In genomic region chr17:59678946-59679345, GRCh38 we compare ENCODE assay signal across 11 cellular contexts. TPM values are rescaled to one million over a fixed set of nuclear protein-coding genes. Genes with fewer than 3 reads are reported as not detected.
DNase-seq lines count a peak whose midpoint lies in the region; ATAC-seq and TF ChIP-seq lines count a peak whose summit lies in the region.
"Had no signal": no experiment of that assay in that cellular context is flagged by ENCODE, and none has a peak within 500 bp of the region (broad histone marks: within the 10 kb centered on the region; RNA-seq: fewer than 3 reads in every experiment).

No MANE protein-coding gene starts in this region.

- no peaks in the 10 kb centered on the region for H3K27me3 Mint-ChIP-seq in CD8-positive, alpha-beta T cell (ENCODE audit: low read depth)
- H3K27me3 Mint-ChIP-seq in endodermal cell (ENCODE audit: insufficient read depth), result no peaks in the 10 kb centered on the region
- no peaks in the 10 kb centered on the region for H3K27me3 Mint-ChIP-seq in immature natural killer cell (ENCODE audit: low read depth in 3 of 3)
- H3K27me3 Mint-ChIP-seq: IgD-negative memory B cell had no signal

- no peaks in the 10 kb centered on the region for H3K9me3 ChIP-seq in CD8-positive, alpha-beta T cell (ENCODE audit: low read length)
- H3K9me3 ChIP-seq in IMR-90 (ENCODE audit: control insufficient read depth, insufficient read depth, low read length) (no peaks in the 10 kb centered on the region), endodermal cell (ENCODE audit: control insufficient read depth, low read length) (no peaks in the 10 kb centered on the region), smooth muscle cell (replicated peaks; ENCODE audit: low read depth) (no peaks in the 10 kb centered on the region)

- no peak overlapping the region for H3K56ac ChIP-seq in IMR-90 (ENCODE audit: extremely low read depth, insufficient read depth, low read length)

- H2BK15ac ChIP-seq in IMR-90 (ENCODE audit: low read depth, low read length), result no peak overlapping the region

- peaks cover 52% of the 10 kb centered on the region for H3K79me2 ChIP-seq in smooth muscle cell (ENCODE audit: low read depth)

- H4K20me1 ChIP-seq in IMR-90 (ENCODE audit: insufficient read depth, low read length), result no peaks in the 10 kb centered on the region; the same call in 1 of the 2 replicates
- peaks cover 63% of the 10 kb centered on the region for H4K20me1 ChIP-seq in smooth muscle cell (ENCODE audit: low read depth)

- POLR2A ChIA-PET in CD8-positive, alpha-beta T cell (lab: Charles Lee), result no interaction called here
- POLR2A ChIA-PET in IMR-90 (lab: Charles Lee; ENCODE audit: unreplicated experiment), result no interaction called here

- DNase-seq in CD8-positive, alpha-beta T cell, result no peak
- DNase-seq in IMR-90 (no peak), endodermal cell (no peak), smooth muscle cell (lab: John Stamatoyannopoulos, UW; ENCODE audit: unreplicated experiment) (no peak), immature natural killer cell (no peak), GM20000 (ENCODE audit: low spot score) (no peak)
- DNase-seq: DMS53, GF-D8 had no signal

- H3K27ac ChIP-seq in CD8-positive, alpha-beta T cell (ENCODE audit: low read depth, low read length), result no peak overlapping the region
- no peak overlapping the region for H3K27ac ChIP-seq in IMR-90 (ENCODE audit: insufficient read depth, low read length)
- no peak overlapping the region for H3K27ac ChIP-seq in endodermal cell (ENCODE audit: low read depth, low read length)
- peak overlapping the region; percentile 28 for H3K27ac ChIP-seq in smooth muscle cell (ENCODE audit: low read depth)

- H3K14ac ChIP-seq in IMR-90 (replicated peaks; ENCODE audit: low read depth, low read length), result no peak overlapping the region

- BruUV-seq in IMR-90 (replicated peaks; lab: Mats Ljungman, UMichigan), result no TSS peak

- dilution Hi-C loops in IMR-90 (cut with HindIII; ENCODE audit: low sequenced_read_pairs, unreplicated experiment), result no loop called here

- H3K18ac ChIP-seq in IMR-90 (ENCODE audit: low read depth, low read length), result no peak overlapping the region

- no CpG with 5 or more reads among the region's 2 CpGs for WGBS in IMR-90 (ENCODE audit: extremely low coverage in 2 of 2, insufficient read length in 1 of 2), 2 experiments
- WGBS in endodermal cell (ENCODE audit: insufficient coverage in 1 of 2, insufficient read length in 1 of 2), 2 experiments, result 20 to 71% methylated on average over 1 to 2 of the region's 2 CpGs
- WGBS in smooth muscle cell (ENCODE audit: low lambda C conversion rate), result 70% methylated on average over 2 of the region's 2 CpGs

- H2AK5ac ChIP-seq in IMR-90 (ENCODE audit: low read depth, low read length), result no peak overlapping the region

- H3K36me3 ChIP-seq in CD8-positive, alpha-beta T cell (ENCODE audit: insufficient read depth, low read length), result peaks cover 67% of the 10 kb centered on the region
- H3K36me3 ChIP-seq in IMR-90 (ENCODE audit: control insufficient read depth, insufficient read depth, low read length) (peaks cover 58% of the 10 kb centered on the region), endodermal cell (ENCODE audit: control insufficient read depth, insufficient read depth, low read length) (peaks cover 100% of the 10 kb centered on the region), smooth muscle cell (ENCODE audit: low read depth) (peaks cover 57% of the 10 kb centered on the region)

- peaks cover 3% of the 10 kb centered on the region; the same call in 1 of the 2 replicates for H3K9me1 ChIP-seq in IMR-90 (ENCODE audit: insufficient read depth, low read length)

- H3K79me1 ChIP-seq in IMR-90 (ENCODE audit: low read depth in 1 of 2, low read length in 2 of 2), result peaks cover 27 to 64% of the 10 kb centered on the region in 2 experiments

- H3K4me3 ChIP-seq in CD8-positive, alpha-beta T cell (ENCODE audit: low read depth, low read length), result no peak overlapping the region
- H3K4me3 ChIP-seq in IMR-90 (ENCODE audit: insufficient read depth, low read depth, low read length) (no peak overlapping the region), endodermal cell (ENCODE audit: low read length) (no peak overlapping the region), smooth muscle cell (no peak overlapping the region)

- no peaks in the 10 kb centered on the region for H3K27me3 ChIP-seq in CD8-positive, alpha-beta T cell (ENCODE audit: insufficient read depth, low read length)
- no peaks in the 10 kb centered on the region for H3K27me3 ChIP-seq in IMR-90 (ENCODE audit: control insufficient read depth, insufficient read depth, low read length)
- H3K27me3 ChIP-seq in endodermal cell (ENCODE audit: control insufficient read depth, insufficient read depth, low read length, poor library complexity, severe bottlenecking), result no peaks in the 10 kb centered on the region
- no peaks in the 10 kb centered on the region for H3K27me3 ChIP-seq in smooth muscle cell (ENCODE audit: low read depth)

- CTCF ChIA-PET in CD8-positive, alpha-beta T cell (lab: Charles Lee), result interaction anchor here (1.1 kb wide), 1 partner anchor 23 kb away, joined by 3 read pairs; no protein-coding TSS in a partner anchor
- CTCF ChIA-PET in IMR-90 (lab: Yijun Ruan, JAX), result no interaction called here

- ATAC-seq in CD8-positive, alpha-beta T cell, result no peak
- ATAC-seq in IMR-90 (ENCODE audit: low read depth), result no peak
- no peak for ATAC-seq in HG03469 (IDR thresholded peaks at IDR 0.05; ENCODE audit: unreplicated experiment)
- ATAC-seq: HCT116 had no signal

- no peak overlapping the region for H2AK9ac ChIP-seq in IMR-90 (replicated peaks; ENCODE audit: low read depth, low read length, poor library complexity)

- no peak overlapping the region for H3K4me2 ChIP-seq in IMR-90 (ENCODE audit: low read depth, low read length)
- H3K4me2 ChIP-seq in smooth muscle cell, result no peak overlapping the region

- no peak overlapping the region for H3K4me3 Mint-ChIP-seq in CD8-positive, alpha-beta T cell
- H3K4me3 Mint-ChIP-seq in endodermal cell (no peak overlapping the region), immature natural killer cell (no peak overlapping the region)
- H3K4me3 Mint-ChIP-seq: IgD-negative memory B cell had no signal

- peaks cover 30% of the 10 kb centered on the region for H3F3A ChIP-seq in smooth muscle cell (ENCODE audit: low read depth)

- intact Hi-C loops in CD8-positive, alpha-beta T cell (cut with DNase I, micrococcal nuclease), result no loop called here
- intact Hi-C loops in IMR-90 (cut with micrococcal nuclease), result no loop called here

- H3K9ac ChIP-seq in IMR-90 (ENCODE audit: low read depth, low read length) (no peak overlapping the region), endodermal cell (ENCODE audit: extremely low read depth, low read length, poor library complexity, severe bottlenecking) (no peak overlapping the region), smooth muscle cell (ENCODE audit: low read depth) (no peak overlapping the region)

- H2AFZ ChIP-seq in IMR-90 (replicated peaks; ENCODE audit: low read length, poor library complexity), result no peak overlapping the region
- no peak overlapping the region for H2AFZ ChIP-seq in smooth muscle cell (ENCODE audit: low read depth)

- H4K91ac ChIP-seq in IMR-90 (ENCODE audit: insufficient read depth, low read depth, low read length), result no peak overlapping the region

- TF ChIP-seq POLR2A in IMR-90 (IDR thresholded peaks at IDR 0.05; ENCODE audit: low read depth, low read length), result no peak

- H3K4me1 Mint-ChIP-seq in CD8-positive, alpha-beta T cell (ENCODE audit: low read depth), result no peaks in the 10 kb centered on the region
- H3K4me1 Mint-ChIP-seq in endodermal cell, result no peaks in the 10 kb centered on the region
- no peaks in the 10 kb centered on the region for H3K4me1 Mint-ChIP-seq in immature natural killer cell

- H2BK20ac ChIP-seq in IMR-90 (ENCODE audit: low read depth, low read length), result no peak overlapping the region

- peak overlapping the region; percentile 47 for H2BK5ac ChIP-seq in IMR-90 (ENCODE audit: low read depth, low read length, poor library complexity, severe bottlenecking)

- H3K27ac Mint-ChIP-seq in CD8-positive, alpha-beta T cell, result peak overlapping the region; percentile 27
- peak overlapping the region; percentile 44 for H3K27ac Mint-ChIP-seq in endodermal cell
- H3K27ac Mint-ChIP-seq in immature natural killer cell, result no peak overlapping the region

- peaks cover 84% of the 10 kb centered on the region for H3K36me3 Mint-ChIP-seq in CD8-positive, alpha-beta T cell
- H3K36me3 Mint-ChIP-seq in endodermal cell (ENCODE audit: low read depth) (peaks cover 82% of the 10 kb centered on the region), immature natural killer cell (peaks cover 14 to 51% (median 34%) of the 10 kb centered on the region in 3 donors)

- no peak overlapping the region; the same call in 1 of the 2 replicates for H3K4ac ChIP-seq in IMR-90 (ENCODE audit: low read depth, low read length)

- no peak overlapping the region for H3K23ac ChIP-seq in IMR-90 (ENCODE audit: low read depth, low read length)

- TF ChIP-seq CTCF in CD8-positive, alpha-beta T cell (IDR thresholded peaks at IDR 0.05), result no peak
- TF ChIP-seq CTCF in IMR-90 (conservative IDR thresholded peaks at IDR 0.05; ENCODE audit: low read depth, low read length) (no peak), endodermal cell (conservative IDR thresholded peaks at IDR 0.05) (no peak), smooth muscle cell (IDR thresholded peaks at IDR 0.05; ENCODE audit: borderline replicate concordance, insufficient read depth, poor library complexity, severe bottlenecking) (no peak), GM20000 (IDR thresholded peaks at IDR 0.05; ENCODE audit: extremely low read depth, missing control alignments) (no peak)

- H3K9me3 Mint-ChIP-seq in CD8-positive, alpha-beta T cell, result no peaks in the 10 kb centered on the region
- H3K9me3 Mint-ChIP-seq in endodermal cell, result no peaks in the 10 kb centered on the region
- H3K9me3 Mint-ChIP-seq in immature natural killer cell, result no peaks in the 10 kb centered on the region
- H3K9me3 Mint-ChIP-seq: IgD-negative memory B cell had no signal

- no peak overlapping the region for H2BK120ac ChIP-seq in IMR-90 (ENCODE audit: low read depth, low read length)

- H3K4me1 ChIP-seq in CD8-positive, alpha-beta T cell (ENCODE audit: insufficient read depth, low read length), result no peaks in the 10 kb centered on the region
- H3K4me1 ChIP-seq in IMR-90 (ENCODE audit: control insufficient read depth, insufficient read depth, low read length), result peaks cover 7% of the 10 kb centered on the region
- H3K4me1 ChIP-seq in endodermal cell (ENCODE audit: control insufficient read depth, insufficient read depth, low read length), result no peaks in the 10 kb centered on the region
- no peaks in the 10 kb centered on the region for H3K4me1 ChIP-seq in smooth muscle cell (ENCODE audit: low read depth)

- in situ Hi-C loops in IMR-90 (cut with MboI; ENCODE audit: low sequenced_read_pairs), result loop anchor here (5.0 kb wide), 1 partner anchor 52 kb away; no protein-coding TSS in a partner anchor

- H4K8ac ChIP-seq in IMR-90 (ENCODE audit: low read depth in 2 of 2, low read length in 2 of 2), result no peak overlapping the region

- TF ChIP-seq RAD21 in IMR-90 (IDR thresholded peaks at IDR 0.05; ENCODE audit: low read length), result no peak

- H4K5ac ChIP-seq in IMR-90 (ENCODE audit: low read depth, low read length), result no peak overlapping the region

RNA-seq across cellular contexts. Expression of gene PTRH2, which starts 28.3 kb away (rescaled TPM):
- total RNA-seq in CD8-positive, alpha-beta T cell, result 1 to 10 TPM; 6.1 to 7.6 TPM
- 24.9 and 41.7 TPM in 2 replicates for total RNA-seq in IMR-90 (2012; rRNA removed)
- polyA plus RNA-seq in IMR-90 (2012; rRNA removed), result 45.7 and 49.7 TPM in 2 replicates
- 16.5 and 31.5 TPM in 2 replicates for polyA plus RNA-seq in IMR-90 (2012; cell fraction: cytosol; rRNA removed)
- polyA plus RNA-seq in IMR-90 (2012; cell fraction: nucleus; rRNA removed; ENCODE audit: low replicate concordance), result 4.6 and 33.1 TPM in 2 replicates
- total RNA-seq in endodermal cell, result 10 to 100 TPM; 21.6 to 23.6 TPM
- 27.0 TPM for polyA plus RNA-seq in endodermal cell (2013, experiment 1 of 2)
- 21.5 TPM for polyA plus RNA-seq in endodermal cell (2013, experiment 2 of 2)
- total RNA-seq in smooth muscle cell, result 11.4 and 28.2 TPM in 2 replicates
- polyA plus RNA-seq in smooth muscle cell, result 26.2 and 27.5 TPM in 2 replicates
- polyA plus RNA-seq in immature natural killer cell, result 10 to 100 TPM in 2 of 3 donors, 1 to 10 TPM in 1; 6.0 to 20.7 (median 13.5) TPM

RNA-seq across cellular contexts. Expression of gene VMP1, which starts 28.5 kb away (rescaled TPM):
- 10 to 100 TPM; 56.8 to 66.2 TPM for total RNA-seq in CD8-positive, alpha-beta T cell
- 197 and 272 TPM in 2 replicates for total RNA-seq in IMR-90 (2012; rRNA removed)
- 59.9 and 89.8 TPM in 2 replicates for polyA plus RNA-seq in IMR-90 (2012; rRNA removed)
- 9.5 and 20.9 TPM in 2 replicates for polyA plus RNA-seq in IMR-90 (2012; cell fraction: cytosol; rRNA removed)
- 28.0 and 437 TPM in 2 replicates for polyA plus RNA-seq in IMR-90 (2012; cell fraction: nucleus; rRNA removed; ENCODE audit: low replicate concordance)
- total RNA-seq in endodermal cell, result 10 to 100 TPM; 67.9 to 69.9 TPM
- 64.7 TPM for polyA plus RNA-seq in endodermal cell (2013, experiment 1 of 2)
- 62.2 TPM for polyA plus RNA-seq in endodermal cell (2013, experiment 2 of 2)
- total RNA-seq in smooth muscle cell, result 514 and 545 TPM in 2 replicates
- polyA plus RNA-seq in smooth muscle cell, result 102 and 116 TPM in 2 replicates
- 10 to 100 TPM; 61.5 to 81.4 (median 66.7) TPM for polyA plus RNA-seq in immature natural killer cell

RNA-seq across cellular contexts. Expression of gene CLTC, which starts 59.3 kb away (rescaled TPM):
- 10 to 100 TPM; 73.4 to 86.0 TPM for total RNA-seq in CD8-positive, alpha-beta T cell
- total RNA-seq in IMR-90 (2012; rRNA removed), result 576 and 641 TPM in 2 replicates
- polyA plus RNA-seq in IMR-90 (2012; rRNA removed), result 156 and 181 TPM in 2 replicates
- polyA plus RNA-seq in IMR-90 (2012; cell fraction: cytosol; rRNA removed), result 72.2 and 169 TPM in 2 replicates
- 55.8 and 274 TPM in 2 replicates for polyA plus RNA-seq in IMR-90 (2012; cell fraction: nucleus; rRNA removed; ENCODE audit: low replicate concordance)
- 100 to 1,000 TPM; 342 to 393 TPM for total RNA-seq in endodermal cell
- polyA plus RNA-seq in endodermal cell (2013, experiment 1 of 2), result 181 TPM
- 173 TPM for polyA plus RNA-seq in endodermal cell (2013, experiment 2 of 2)
- 362 and 378 TPM in 2 replicates for total RNA-seq in smooth muscle cell
- polyA plus RNA-seq in smooth muscle cell, result 102 and 114 TPM in 2 replicates
- polyA plus RNA-seq in immature natural killer cell, result 10 to 100 TPM; 33.9 to 65.6 (median 45.4) TPM

Comparison
In these comparisons a context has a peak if more than half of its experiments do, and no peak if none do; other contexts are left out.
1. H3K27ac Mint-ChIP-seq: peak in CD8-positive, alpha-beta T cell (single experiment) and endodermal cell (single experiment); none in immature natural killer cell (0 of 6).